ENCODE assay signal across 22 cellular contexts in genomic region chr17:6461246-6461645, GRCh38. TPM values are rescaled to one million over a fixed set of nuclear protein-coding genes. Genes with fewer than 3 reads are reported as not detected.
DNase-seq lines count a peak whose midpoint lies in the region; ATAC-seq, FAIRE-seq and TF ChIP-seq lines count a peak whose summit lies in the region.
"Had no signal": no experiment of that assay in that cellular context is flagged by ENCODE, and none has a peak within 500 bp of the region (broad histone marks: within the 10 kb centered on the region; RNA-seq: fewer than 3 reads in every experiment).

No MANE protein-coding gene starts in this region.

- no peak overlapping the region for H3K14ac ChIP-seq in mesenchymal stem cell (ENCODE audit: low read length in 2 of 2)

- H3K9me3 Mint-ChIP-seq in GM23338 (no peaks in the 10 kb centered on the region; the same call in 2 of the 3 replicates), chondrocyte (ENCODE audit: low read depth) (no peaks in the 10 kb centered on the region)
- H3K9me3 Mint-ChIP-seq in CD4-positive, alpha-beta T cell: no peaks in the 10 kb centered on the region

- TF ChIP-seq CTCF in GM23338 (conservative IDR thresholded peaks at IDR 0.05; ENCODE audit: low read depth in 2 of 2) (no peak), chondrocyte (IDR thresholded peaks at IDR 0.05) (no peak), adrenal gland (IDR thresholded peaks at IDR 0.05) (no peak)
- TF ChIP-seq CTCF in CD4-positive, alpha-beta T cell (IDR thresholded peaks at IDR 0.05): no peak

- no peaks in the 10 kb centered on the region for H3K79me2 ChIP-seq in GM23338 (replicated peaks; ENCODE audit: insufficient read depth)

- intact Hi-C loops in CD4-positive, alpha-beta T cell (cut with DNase I, micrococcal nuclease): no loop called here
- intact Hi-C loops in adrenal gland (cut with DNase I): no loop called here

- no peak overlapping the region for H3K9ac ChIP-seq in mesenchymal stem cell (ENCODE audit: low read length)
- H3K9ac ChIP-seq: KMS-11 had no signal

- H3K4ac ChIP-seq in mesenchymal stem cell (ENCODE audit: low read depth in 1 of 2, low read length in 2 of 2): no peak overlapping the region

- H3K27ac Mint-ChIP-seq in GM23338: no peak overlapping the region
- H3K27ac Mint-ChIP-seq in chondrocyte (ENCODE audit: unreplicated experiment): no peak overlapping the region
- no peak overlapping the region for H3K27ac Mint-ChIP-seq in CD4-positive, alpha-beta T cell

- no peaks in the 10 kb centered on the region for H3K9me2 ChIP-seq in GM23338 (ENCODE audit: insufficient read depth)

- H2BK15ac ChIP-seq in mesenchymal stem cell (ENCODE audit: low read depth, poor library complexity, severe bottlenecking): no peak overlapping the region

- CTCF ChIA-PET in CD4-positive, alpha-beta T cell (lab: Charles Lee): no interaction called here

- H4K8ac ChIP-seq in mesenchymal stem cell (ENCODE audit: low read length): peak overlapping the region; percentile 52

- H2AK5ac ChIP-seq in mesenchymal stem cell (ENCODE audit: low read length, severe bottlenecking): no peak overlapping the region

- no peak for TF ChIP-seq POLR2A in adrenal gland (IDR thresholded peaks at IDR 0.05)

- no peak overlapping the region for H2BK5ac ChIP-seq in mesenchymal stem cell (ENCODE audit: low read depth, low read length, poor library complexity, severe bottlenecking)

- H3K23ac ChIP-seq in mesenchymal stem cell (ENCODE audit: low read length in 2 of 2): no peak overlapping the region

- no peak overlapping the region for H2BK120ac ChIP-seq in mesenchymal stem cell (ENCODE audit: low read depth, low read length)

- no peak overlapping the region; the same call in 2 of the 3 replicates for H3K4me3 Mint-ChIP-seq in GM23338
- no peak overlapping the region for H3K4me3 Mint-ChIP-seq in chondrocyte (ENCODE audit: unreplicated experiment)
- no peak overlapping the region for H3K4me3 Mint-ChIP-seq in CD4-positive, alpha-beta T cell

- no peak; the same call in 2 of the 3 replicates for ATAC-seq in GM23338
- no peak for ATAC-seq in CD4-positive, alpha-beta T cell (ENCODE audit: poor library complexity)

- H3K9me3 ChIP-seq in mesenchymal stem cell (ENCODE audit: control insufficient read depth, low read length): no peaks in the 10 kb centered on the region
- no peaks in the 10 kb centered on the region for H3K9me3 ChIP-seq in CD4-positive, alpha-beta T cell (ENCODE audit: control insufficient read depth, low read length)
- H3K9me3 ChIP-seq in adrenal gland (replicated peaks in 1 of 3): no peaks in the 10 kb centered on the region
- H3K9me3 ChIP-seq: BE2C, HAP-1, SJSA1 had no signal

- H3K27me3 Mint-ChIP-seq in GM23338 (ENCODE audit: insufficient read depth, low read depth, poor library complexity): peaks cover 20% of the 10 kb centered on the region
- peaks cover 11% of the 10 kb centered on the region for H3K27me3 Mint-ChIP-seq in chondrocyte (ENCODE audit: low read depth)
- H3K27me3 Mint-ChIP-seq in CD4-positive, alpha-beta T cell: no peaks in the 10 kb centered on the region

- H3K18ac ChIP-seq in mesenchymal stem cell (ENCODE audit: low read depth in 1 of 2, low read length in 2 of 2): no peak overlapping the region

- no peaks in the 10 kb centered on the region for H3K79me1 ChIP-seq in mesenchymal stem cell (replicated peaks; ENCODE audit: low read length, poor library complexity, severe bottlenecking)

- H3K36me3 Mint-ChIP-seq in GM23338 (ENCODE audit: low read depth) (no peaks in the 10 kb centered on the region; the same call in 2 of the 3 replicates), chondrocyte (ENCODE audit: low read depth) (peaks cover 10% of the 10 kb centered on the region)
- H3K36me3 Mint-ChIP-seq in CD4-positive, alpha-beta T cell (ENCODE audit: low read depth): no peaks in the 10 kb centered on the region

- H3K36me3 ChIP-seq in GM23338 (ENCODE audit: insufficient read depth) (no peaks in the 10 kb centered on the region), mesenchymal stem cell (ENCODE audit: control insufficient read depth in 1 of 2, insufficient read depth in 2 of 2, low read depth in 1 of 2, low read length in 2 of 2) (no peaks in the 10 kb centered on the region), adrenal gland (replicated peaks in 1 of 2) (no peaks in the 10 kb centered on the region)
- H3K36me3 ChIP-seq: BE2C, HAP-1 had no signal

- peaks cover 41% of the 10 kb centered on the region for H3K4me1 Mint-ChIP-seq in GM23338
- H3K4me1 Mint-ChIP-seq in chondrocyte (ENCODE audit: low read depth): peaks cover 10% of the 10 kb centered on the region
- H3K4me1 Mint-ChIP-seq in CD4-positive, alpha-beta T cell (ENCODE audit: low read depth): no peaks in the 10 kb centered on the region

- H3K4me1 ChIP-seq in GM23338 (ENCODE audit: insufficient read depth): peaks cover 16% of the 10 kb centered on the region
- H3K4me1 ChIP-seq in mesenchymal stem cell (ENCODE audit: control insufficient read depth, insufficient read depth, low read depth, low read length): peaks cover 22% of the 10 kb centered on the region
- H3K4me1 ChIP-seq in adrenal gland (replicated peaks in 1 of 2): peaks cover 15 to 19% of the 10 kb centered on the region in 2 donors
- H3K4me1 ChIP-seq: BE2C had no signal

- no peak overlapping the region; the same call in 1 of the 2 replicates for H3K4me3 ChIP-seq in GM23338
- no peak overlapping the region for H3K4me3 ChIP-seq in mesenchymal stem cell (ENCODE audit: insufficient read depth in 1 of 2, low read depth in 1 of 2, low read length in 2 of 2)
- H3K4me3 ChIP-seq in adrenal gland: no peak overlapping the region
- H3K4me3 ChIP-seq: HAP-1, SJSA1 had no signal

- H2AFZ ChIP-seq in GM23338: peak overlapping the region; percentile 69; the same call in 1 of the 2 replicates
- H2AFZ ChIP-seq in mesenchymal stem cell (ENCODE audit: low read depth, low read length): no peak overlapping the region

- H3K27ac ChIP-seq in GM23338 (ENCODE audit: low read depth) (no peak overlapping the region), mesenchymal stem cell (ENCODE audit: low read length, poor library complexity, severe bottlenecking) (no peak overlapping the region), adrenal gland (no peak overlapping the region)
- no peak overlapping the region for H3K27ac ChIP-seq in CD4-positive, alpha-beta T cell (ENCODE audit: low read depth, low read length)
- H3K27ac ChIP-seq: KMS-11, SJSA1 had no signal

- POLR2A ChIA-PET in CD4-positive, alpha-beta T cell (lab: Charles Lee): interaction anchor here (1.2 kb wide), 1 partner anchor 13 kb away, joined by 3 read pairs; no protein-coding TSS in a partner anchor

- no peak overlapping the region for H4K91ac ChIP-seq in mesenchymal stem cell (ENCODE audit: low read length)

- H2BK12ac ChIP-seq in mesenchymal stem cell (ENCODE audit: low read length in 2 of 2): no peak overlapping the region

- no peaks in the 10 kb centered on the region for H3F3A ChIP-seq in GM23338 (replicated peaks; ENCODE audit: low read depth)

- H3K4me2 ChIP-seq in GM23338 (peak overlapping the region; percentile 60; the same call in 1 of the 2 replicates), mesenchymal stem cell (ENCODE audit: low read length, poor library complexity, severe bottlenecking) (no peak overlapping the region)
- H3K4me2 ChIP-seq: KMS-11 had no signal

- H4K20me1 ChIP-seq in GM23338 (replicated peaks; ENCODE audit: insufficient read depth): no peaks in the 10 kb centered on the region

- H3K27me3 ChIP-seq in GM23338 (ENCODE audit: insufficient read depth) (no peaks in the 10 kb centered on the region), mesenchymal stem cell (ENCODE audit: control insufficient read depth in 1 of 2, insufficient read depth in 1 of 2, low read length in 2 of 2) (peaks cover 12 to 35% of the 10 kb centered on the region in 2 experiments), adrenal gland (no peaks in the 10 kb centered on the region)
- H3K27me3 ChIP-seq in CD4-positive, alpha-beta T cell (ENCODE audit: control insufficient read depth, insufficient read depth, low read length): no peaks in the 10 kb centered on the region
- H3K27me3 ChIP-seq: BE2C, SJSA1 had no signal

- FAIRE-seq in HTR-8/SVneo (lab: Jason Lieb, UNC): peak; percentile 33

- WGBS in mesenchymal stem cell: 93% methylated on average over 14 of the region's 14 CpGs
- WGBS in adrenal gland, 4 donors: 92 to 97% (median 93%) methylated on average over 8 to 14 of the region's 14 CpGs

- DNase-seq in GM23338 (ENCODE audit: low spot score) (no peak), HTR-8/SVneo (ENCODE audit: insufficient read length, low spot score) (no peak), chondrocyte (ENCODE audit: low spot score) (peak; percentile 68), mesenchymal stem cell (no peak), NCI-H187 treated with DMSO at 0.1 percent for 48 hours (lab: John Stamatoyannopoulos, UW) (no peak), adrenal gland (no peak), DMS114 treated with DMSO at 0.1 percent for 48 hours (lab: John Stamatoyannopoulos, UW; ENCODE audit: unreplicated experiment) (no peak)
- no peak for DNase-seq in CD4-positive, alpha-beta T cell
- DNase-seq: BE2C, COR-L47, DMS79 treated with DMSO at 0.1 percent for 48 hours, IMR-90, NCI-H1092 treated with DMSO at 0.1 percent for 48 hours, NCI-H146, NCI-H2029 treated with DMSO at 0.1 percent for 48 hours, NCI-H226, NCI-H510A treated with DMSO at 0.1 percent for 48 hours, NCI-H748 treated with DMSO at 0.1 percent for 48 hours had no signal

TF ChIP-seq in GM23338, 12 proteins besides CTCF, POLR2A, EP300 and RAD21 (continues in another document):
- TF ChIP-seq NANOG (IDR thresholded peaks at IDR 0.05; ENCODE audit: borderline replicate concordance) (no peak), EZH2 (IDR thresholded peaks at IDR 0.05; ENCODE audit: low read depth, unreplicated experiment) (no peak), CREB1 (CRISPR knock-in tag; IDR thresholded peaks at IDR 0.05; ENCODE audit: low read depth) (no peak), JUNB (IDR thresholded peaks at IDR 0.05; ENCODE audit: unreplicated experiment) (no peak), EZH2phosphoT487 (IDR thresholded peaks at IDR 0.05; ENCODE audit: unreplicated experiment) (no peak), STAT1 (IDR thresholded peaks at IDR 0.05; ENCODE audit: unreplicated experiment) (no peak), ZNF114 (CRISPR knock-in tag; IDR thresholded peaks at IDR 0.05) (no peak)

RNA-seq across cellular contexts. Expression of gene PIMREG, which starts 17.0 kb away (rescaled TPM):
- 137 and 144 TPM in 2 replicates for total RNA-seq in GM23338 (2014; rRNA removed; shearing (Covaris generic))
- polyA plus RNA-seq in GM23338 (2016; fragmentation: Nextera tagmentation; extraction: Ambion mirVana) (81.7 and 87.8 TPM in 2 replicates), adrenal gland (1 to 10 TPM in 1 of 3 donors, under 1 TPM in 2; 0.72 to 1.6 (median 0.98) TPM)
- total RNA-seq in chondrocyte (5.2 to 7.4 TPM (median 7.0 TPM) in 3 replicates), adrenal gland (1 to 10 TPM; 1.0 to 7.8 (median 3.9) TPM)
- polyA plus RNA-seq in mesenchymal stem cell (2013, experiment 1 of 2): 3.9 TPM
- polyA plus RNA-seq in mesenchymal stem cell (2013, experiment 2 of 2): 3.5 TPM
- total RNA-seq in CD4-positive, alpha-beta T cell: not detected

RNA-seq across cellular contexts. Expression of gene AIPL1, which starts 26.3 kb away (rescaled TPM):
- 0.17 and 0.43 TPM in 2 replicates for total RNA-seq in GM23338 (2014; rRNA removed; shearing (Covaris generic))
- polyA plus RNA-seq in GM23338 (2016; fragmentation: Nextera tagmentation; extraction: Ambion mirVana): 0.24 and 0.30 TPM in 2 replicates
- not detected in 3 replicates for total RNA-seq in chondrocyte
- polyA plus RNA-seq in mesenchymal stem cell (2013, experiment 1 of 2): not detected
- not detected for polyA plus RNA-seq in mesenchymal stem cell (2013, experiment 2 of 2)
- total RNA-seq in CD4-positive, alpha-beta T cell: not detected
- total RNA-seq in adrenal gland: not detected
- not detected for polyA plus RNA-seq in adrenal gland
- total RNA-seq: A673, IMR-90, SJSA1 had no signal
- polyA plus RNA-seq: IMR-90 had no signal

Comparison
In these comparisons a context has a peak if more than half of its experiments do, and no peak if none do; other contexts are left out.
1. RNA of gene PIMREG, which starts 17.0 kb away (total RNA-seq): 137 to 144 TPM in GM23338; 5.2 to 7.4 TPM in chondrocyte, 1.0 to 7.8 TPM in adrenal gland and not detected in CD4-positive, alpha-beta T cell; every median in the first group is over 10 times any median in the second.